1 cellular context compared by ENCODE assay signal in genomic region chr9:95783426-95783975, GRCh38.
TF ChIP-seq lines count a peak whose summit lies in the region.

No MANE protein-coding gene starts in this region.

TF ChIP-seq in H1, 55 proteins besides CTCF, POLR2A, EP300 and RAD21 (continued from another document):
- TF ChIP-seq SAP30 (IDR thresholded peaks at IDR 0.05; ENCODE audit: insufficient read depth, insufficient replicate concordance, low read length): no peak
- TF ChIP-seq CEBPB (IDR thresholded peaks at IDR 0.05; ENCODE audit: low read depth, low read length): no peak
- TF ChIP-seq MAFK (IDR thresholded peaks at IDR 0.05; ENCODE audit: low read depth, low read length): no peak
